Comparison of ENCODE assay signal across 1 cellular context in the genomic region with DNA sequence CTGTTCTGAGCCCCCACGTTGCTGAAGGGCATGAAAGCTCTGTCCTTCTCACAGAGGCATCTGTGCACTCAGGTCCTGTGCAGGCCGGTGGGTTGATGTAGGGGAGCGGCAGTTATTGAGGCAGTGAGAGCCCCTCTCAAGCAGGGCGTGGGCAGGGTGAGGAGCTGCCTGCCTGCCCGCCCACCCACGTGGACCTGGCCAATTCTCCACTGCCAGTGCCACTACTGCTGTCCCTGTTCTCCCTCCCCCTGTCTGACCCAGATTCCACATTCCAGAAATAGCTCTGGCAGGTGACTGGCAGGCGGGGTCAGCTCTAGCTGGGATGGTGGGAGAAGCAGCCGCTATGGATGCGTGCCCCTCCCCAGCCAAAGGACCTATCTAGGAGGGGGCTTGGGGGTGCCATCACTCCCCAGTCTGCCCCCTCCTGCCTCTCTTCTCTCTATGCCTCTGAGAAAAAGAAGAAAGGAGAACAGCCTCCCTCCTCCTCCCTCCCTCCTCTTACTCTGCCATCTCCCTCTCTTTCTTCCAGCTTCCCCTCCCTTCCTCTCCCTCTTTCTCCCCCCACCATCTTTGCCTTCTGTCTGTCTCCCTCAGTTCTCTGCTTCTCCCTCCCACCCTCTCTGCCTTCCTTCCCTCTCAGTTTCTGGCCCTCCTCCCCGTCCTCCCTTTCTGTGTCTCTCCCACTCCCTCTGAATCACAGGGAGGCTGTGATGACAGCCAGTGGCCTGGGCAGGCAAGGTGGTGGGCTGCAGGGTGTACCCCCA.
TF ChIP-seq lines count a peak whose summit lies in the region.

No MANE protein-coding gene starts in this region.

TF ChIP-seq in A549, 52 proteins besides CTCF, POLR2A, EP300 and RAD21 (continued from another document):
- TF ChIP-seq FOSL2 (IDR thresholded peaks at IDR 0.05) (no peak), FOSL2 (CRISPR knock-in tag; IDR thresholded peaks at IDR 0.05) (no peak), TP53 (CRISPR knock-in tag; IDR thresholded peaks at IDR 0.05) (no peak), MAFK (IDR thresholded peaks at IDR 0.05; ENCODE audit: partially characterized antibody) (no peak), PHF8 (IDR thresholded peaks at IDR 0.05; ENCODE audit: borderline replicate concordance, low read depth) (no peak), CHD2 (IDR thresholded peaks at IDR 0.05; ENCODE audit: low read length, partially characterized antibody) (no peak), FOSB (CRISPR knock-in tag; IDR thresholded peaks at IDR 0.05) (no peak), RARB (CRISPR knock-in tag; IDR thresholded peaks at IDR 0.05) (no peak), RFX5 (IDR thresholded peaks at IDR 0.05) (no peak), GATA3 (IDR thresholded peaks at IDR 0.05; ENCODE audit: borderline replicate concordance) (no peak), HDAC2 (IDR thresholded peaks at IDR 0.05) (no peak), RNF2 (IDR thresholded peaks at IDR 0.05; ENCODE audit: borderline replicate concordance, low read depth) (no peak)
- TF ChIP-seq, protein P1, sequence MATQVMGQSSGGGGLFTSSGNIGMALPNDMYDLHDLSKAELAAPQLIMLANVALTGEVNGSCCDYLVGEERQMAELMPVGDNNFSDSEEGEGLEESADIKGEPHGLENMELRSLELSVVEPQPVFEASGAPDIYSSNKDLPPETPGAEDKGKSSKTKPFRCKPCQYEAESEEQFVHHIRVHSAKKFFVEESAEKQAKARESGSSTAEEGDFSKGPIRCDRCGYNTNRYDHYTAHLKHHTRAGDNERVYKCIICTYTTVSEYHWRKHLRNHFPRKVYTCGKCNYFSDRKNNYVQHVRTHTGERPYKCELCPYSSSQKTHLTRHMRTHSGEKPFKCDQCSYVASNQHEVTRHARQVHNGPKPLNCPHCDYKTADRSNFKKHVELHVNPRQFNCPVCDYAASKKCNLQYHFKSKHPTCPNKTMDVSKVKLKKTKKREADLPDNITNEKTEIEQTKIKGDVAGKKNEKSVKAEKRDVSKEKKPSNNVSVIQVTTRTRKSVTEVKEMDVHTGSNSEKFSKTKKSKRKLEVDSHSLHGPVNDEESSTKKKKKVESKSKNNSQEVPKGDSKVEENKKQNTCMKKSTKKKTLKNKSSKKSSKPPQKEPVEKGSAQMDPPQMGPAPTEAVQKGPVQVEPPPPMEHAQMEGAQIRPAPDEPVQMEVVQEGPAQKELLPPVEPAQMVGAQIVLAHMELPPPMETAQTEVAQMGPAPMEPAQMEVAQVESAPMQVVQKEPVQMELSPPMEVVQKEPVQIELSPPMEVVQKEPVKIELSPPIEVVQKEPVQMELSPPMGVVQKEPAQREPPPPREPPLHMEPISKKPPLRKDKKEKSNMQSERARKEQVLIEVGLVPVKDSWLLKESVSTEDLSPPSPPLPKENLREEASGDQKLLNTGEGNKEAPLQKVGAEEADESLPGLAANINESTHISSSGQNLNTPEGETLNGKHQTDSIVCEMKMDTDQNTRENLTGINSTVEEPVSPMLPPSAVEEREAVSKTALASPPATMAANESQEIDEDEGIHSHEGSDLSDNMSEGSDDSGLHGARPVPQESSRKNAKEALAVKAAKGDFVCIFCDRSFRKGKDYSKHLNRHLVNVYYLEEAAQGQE (IDR thresholded peaks at IDR 0.05): no peak
